ENCODE assay signal across 18 cellular contexts in the genomic region with DNA sequence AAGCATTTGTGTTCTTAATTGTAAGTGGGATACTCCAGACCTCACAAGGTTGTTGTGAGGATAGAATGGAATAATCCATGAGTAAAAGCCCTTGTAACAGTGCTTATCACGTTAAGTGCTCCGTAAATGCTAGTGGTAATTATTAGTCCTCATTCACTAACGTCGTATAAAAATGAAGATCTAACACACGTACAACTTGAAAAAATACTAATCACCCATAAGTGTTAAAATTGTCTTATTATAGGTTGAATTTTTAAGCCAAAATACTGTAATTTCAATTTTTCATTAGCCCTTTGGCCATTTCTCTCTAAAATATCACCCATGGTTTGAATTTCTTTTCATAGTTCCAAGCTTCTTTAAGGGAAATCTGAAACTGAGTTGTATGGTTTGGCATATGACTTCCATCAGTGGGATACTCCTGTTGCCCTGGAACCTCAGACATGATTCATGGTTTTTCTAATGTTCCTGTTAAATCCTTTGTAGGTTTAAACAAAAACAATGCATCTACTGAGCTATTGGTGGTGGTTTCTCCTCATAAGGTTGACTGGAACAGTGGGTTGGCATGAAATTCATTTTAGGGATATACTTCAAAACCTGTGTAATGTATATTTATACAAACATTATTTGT. TPM values are rescaled to one million over a fixed set of nuclear protein-coding genes. Genes with fewer than 3 reads are reported as not detected.
DNase-seq lines count a peak whose midpoint lies in the region; TF ChIP-seq lines count a peak whose summit lies in the region.
"Had no signal": no experiment of that assay in that cellular context is flagged by ENCODE, and none has a peak within 500 bp of the region (broad histone marks: within the 10 kb centered on the region; RNA-seq: fewer than 3 reads in every experiment).

No MANE protein-coding gene starts in this region.

- BruUV-seq in MCF 10A (replicated peaks; lab: Mats Ljungman, UMichigan), result no TSS peak

- H3K4me2 ChIP-seq in SK-N-SH, result no peak overlapping the region
- H3K4me2 ChIP-seq: KMS-11 had no signal

- H3K27me3 ChIP-seq in breast epithelium (no peaks in the 10 kb centered on the region), SK-N-SH (ENCODE audit: insufficient read depth) (no peaks in the 10 kb centered on the region), transverse colon (no peaks in the 10 kb centered on the region)

- TF ChIP-seq RAD21 in SK-N-SH (IDR thresholded peaks at IDR 0.05; ENCODE audit: low read length), result no peak

- H3K4me3 Mint-ChIP-seq in MCF 10A (ENCODE audit: unreplicated experiment), result no peak overlapping the region

- TF ChIP-seq POLR2A in breast epithelium (IDR thresholded peaks at IDR 0.05) (no peak), transverse colon (IDR thresholded peaks at IDR 0.05) (no peak)

- H3K9ac ChIP-seq in SK-N-SH, result no peak overlapping the region
- H3K9ac ChIP-seq: KMS-11 had no signal

- H3K27ac ChIP-seq in breast epithelium (no peak overlapping the region), SK-N-SH (ENCODE audit: low read depth in 2 of 2, low read length in 1 of 2) (no peak overlapping the region), transverse colon (no peak overlapping the region)
- H3K27ac ChIP-seq: C4-2B, KMS-11 had no signal

- WGBS in SK-N-SH (ENCODE audit: low lambda C conversion rate), result 89% methylated on average over 5 of the region's 5 CpGs
- 98 to 100% methylated on average over 5 of the region's 5 CpGs for WGBS in transverse colon (ENCODE audit: low coverage in 1 of 2), 2 donors

- H3K36me3 ChIP-seq in breast epithelium, result no peaks in the 10 kb centered on the region
- peaks cover 3 to 12% of the 10 kb centered on the region in 2 experiments for H3K36me3 ChIP-seq in SK-N-SH (replicated peaks in 1 of 2; ENCODE audit: control insufficient read depth in 1 of 2, insufficient read depth in 2 of 2, low read length in 1 of 2)
- no peaks in the 10 kb centered on the region for H3K36me3 ChIP-seq in transverse colon

- H3K9me2 ChIP-seq in SK-N-SH, result no peaks in the 10 kb centered on the region; the same call in 1 of the 2 replicates

- peak overlapping the region; percentile 77 for H3K27ac Mint-ChIP-seq in MCF 10A (ENCODE audit: low read depth, unreplicated experiment)

- POLR2A ChIA-PET in MCF 10A (lab: Yijun Ruan, JAX), result interaction anchor here (2.5 to 7.8 kb wide), 2 partner anchors 13 to 19 kb away, joined by 17 to 104 read pairs; a partner anchor contains a TSS
- POLR2A ChIA-PET in SK-N-SH (lab: Yijun Ruan, JAX), result no interaction called here

- intact Hi-C loops in MCF 10A (cut with micrococcal nuclease) (no loop called here), breast epithelium (cut with DNase I; ENCODE audit: low total_unique reads) (no loop called here), cardiac septum (cut with DNase I) (no loop called here), transverse colon (cut with DNase I; ENCODE audit: low total_unique reads) (no loop called here)

- no peaks in the 10 kb centered on the region for H3K9me3 Mint-ChIP-seq in MCF 10A (ENCODE audit: unreplicated experiment)

- peaks cover 97% of the 10 kb centered on the region for H4K20me1 ChIP-seq in SK-N-SH (ENCODE audit: insufficient read depth)

- H2AFZ ChIP-seq in SK-N-SH (ENCODE audit: low read depth), result no peak overlapping the region

- H3K4me1 Mint-ChIP-seq in MCF 10A (ENCODE audit: insufficient read depth, unreplicated experiment), result peaks cover 47% of the 10 kb centered on the region

- TF ChIP-seq CTCF in MCF 10A (IDR thresholded peaks at IDR 0.05; ENCODE audit: unreplicated experiment) (no peak), breast epithelium (IDR thresholded peaks at IDR 0.05) (no peak), fibroblast of mammary gland (conservative IDR thresholded peaks at IDR 0.05; ENCODE audit: control insufficient read depth, insufficient read depth, low read depth, low read length) (no peak), SK-N-SH (IDR thresholded peaks at IDR 0.05) (no peak), transverse colon (IDR thresholded peaks at IDR 0.05) (no peak)

- H3K9me3 ChIP-seq in breast epithelium (peaks cover 4 to 24% of the 10 kb centered on the region in 2 donors), SK-N-SH (0 out of 2 replicates have a peak, but pooled peaks cover 5% of the 10 kb centered on the region), transverse colon (no peaks in the 10 kb centered on the region)

- peaks cover 8% of the 10 kb centered on the region for H3F3A ChIP-seq in SK-N-SH (replicated peaks; ENCODE audit: insufficient read depth)

- TF ChIP-seq EP300 in SK-N-SH (IDR thresholded peaks at IDR 0.05; ENCODE audit: borderline replicate concordance in 1 of 2, low read depth in 1 of 2, low read length in 1 of 2) (no peak), transverse colon (IDR thresholded peaks at IDR 0.05; ENCODE audit: low read depth) (no peak)

- H3K4me3 ChIP-seq in breast epithelium, result no peak overlapping the region
- H3K4me3 ChIP-seq in fibroblast of mammary gland (ENCODE audit: control insufficient read depth, low read depth, low read length), result no peak overlapping the region
- no peak overlapping the region for H3K4me3 ChIP-seq in SK-N-SH (ENCODE audit: low read depth in 2 of 2, low read length in 1 of 2)
- H3K4me3 ChIP-seq in transverse colon, result no peak overlapping the region

- H3K4me1 ChIP-seq in breast epithelium (peaks cover 0 to 20% of the 10 kb centered on the region in 2 donors), SK-N-SH (ENCODE audit: control insufficient read depth in 1 of 2, insufficient read depth in 2 of 2, low read depth in 1 of 2, low read length in 1 of 2) (peaks cover 2 to 21% of the 10 kb centered on the region in 2 experiments; a peak in 3 of 4 replicates), transverse colon (peaks cover 4 to 43% (median 24%) of the 10 kb centered on the region in 4 donors)
- H3K4me1 ChIP-seq: Caco-2 had no signal

- CTCF ChIA-PET in MCF 10A (lab: Yijun Ruan, JAX), result interaction anchor here (0.5 to 2.2 kb wide), 8 partner anchors 17 to 519 kb away, joined by 3 to 7 read pairs (median 4); no protein-coding TSS in a partner anchor
- CTCF ChIA-PET in SK-N-SH (lab: Yijun Ruan, JAX), result interaction anchor here (1.6 to 4.4 kb wide), 2 partner anchors 20 to 87 kb away, joined by 4 to 15 read pairs; no protein-coding TSS in a partner anchor

- H3K27me3 Mint-ChIP-seq in MCF 10A (ENCODE audit: insufficient read depth, unreplicated experiment), result no peaks in the 10 kb centered on the region

- H3K79me2 ChIP-seq in SK-N-SH (ENCODE audit: insufficient read depth), result peaks cover 100% of the 10 kb centered on the region

- DNase-seq in MCF 10A (ENCODE audit: unreplicated experiment) (no peak), breast epithelium (ENCODE audit: low spot score in 2 of 2) (no peak), RPMI7951 (ENCODE audit: low read depth) (peak; percentile 11), fibroblast of mammary gland (ENCODE audit: low read depth) (peak; percentile 58), SK-N-SH (no peak), cardiac septum (ENCODE audit: low spot score) (no peak), transverse colon (no peak), DMS153 (lab: John Stamatoyannopoulos, UW) (no peak)
- DNase-seq: 8988T, Caco-2, DMS53, GDM1, GOT3, NCI-H1417, NCI-H1930, NCI-H510A had no signal

- in situ Hi-C loops in transverse colon (cut with MboI; ENCODE audit: low pct_ligation_motif_present in 1 of 4, low pct_unique_long_range_greater_than_20kb in 1 of 4, low sequenced_read_pairs in 3 of 4), result no loop called here

- H3K36me3 Mint-ChIP-seq in MCF 10A (ENCODE audit: insufficient read depth, unreplicated experiment), result no peaks in the 10 kb centered on the region

TF ChIP-seq in SK-N-SH, 30 proteins besides CTCF, POLR2A, EP300 and RAD21 (continues in another document):
- TF ChIP-seq RXRA (IDR thresholded peaks at IDR 0.05; ENCODE audit: borderline replicate concordance, low read depth), result no peak
- no peak for TF ChIP-seq GATA2 (CRISPR knock-in tag; IDR thresholded peaks at IDR 0.05)
- no peak for TF ChIP-seq MXI1 (IDR thresholded peaks at IDR 0.05; ENCODE audit: low read depth, low read length)
- TF ChIP-seq POLR2AphosphoS5 (IDR thresholded peaks at IDR 0.05; ENCODE audit: low read depth, low read length), result no peak
- TF ChIP-seq EZH2phosphoT487 (IDR thresholded peaks at IDR 0.05; ENCODE audit: borderline replicate concordance, low read depth), result no peak
- TF ChIP-seq TAF1 (IDR thresholded peaks at IDR 0.05; ENCODE audit: borderline replicate concordance, low read depth, low read length), result no peak
- TF ChIP-seq, protein P1, sequence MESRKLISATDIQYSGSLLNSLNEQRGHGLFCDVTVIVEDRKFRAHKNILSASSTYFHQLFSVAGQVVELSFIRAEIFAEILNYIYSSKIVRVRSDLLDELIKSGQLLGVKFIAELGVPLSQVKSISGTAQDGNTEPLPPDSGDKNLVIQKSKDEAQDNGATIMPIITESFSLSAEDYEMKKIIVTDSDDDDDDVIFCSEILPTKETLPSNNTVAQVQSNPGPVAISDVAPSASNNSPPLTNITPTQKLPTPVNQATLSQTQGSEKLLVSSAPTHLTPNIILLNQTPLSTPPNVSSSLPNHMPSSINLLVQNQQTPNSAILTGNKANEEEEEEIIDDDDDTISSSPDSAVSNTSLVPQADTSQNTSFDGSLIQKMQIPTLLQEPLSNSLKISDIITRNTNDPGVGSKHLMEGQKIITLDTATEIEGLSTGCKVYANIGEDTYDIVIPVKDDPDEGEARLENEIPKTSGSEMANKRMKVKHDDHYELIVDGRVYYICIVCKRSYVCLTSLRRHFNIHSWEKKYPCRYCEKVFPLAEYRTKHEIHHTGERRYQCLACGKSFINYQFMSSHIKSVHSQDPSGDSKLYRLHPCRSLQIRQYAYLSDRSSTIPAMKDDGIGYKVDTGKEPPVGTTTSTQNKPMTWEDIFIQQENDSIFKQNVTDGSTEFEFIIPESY (IDR thresholded peaks at IDR 0.05; ENCODE audit: borderline replicate concordance, low read depth), result no peak
- TF ChIP-seq NRF1 (IDR thresholded peaks at IDR 0.05; ENCODE audit: low read depth, low read length), result no peak
- TF ChIP-seq, protein P2, sequence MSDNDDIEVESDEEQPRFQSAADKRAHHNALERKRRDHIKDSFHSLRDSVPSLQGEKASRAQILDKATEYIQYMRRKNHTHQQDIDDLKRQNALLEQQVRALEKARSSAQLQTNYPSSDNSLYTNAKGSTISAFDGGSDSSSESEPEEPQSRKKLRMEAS (IDR thresholded peaks at IDR 0.05; ENCODE audit: low read depth), result no peak
- TF ChIP-seq SIN3A (IDR thresholded peaks at IDR 0.05; ENCODE audit: borderline replicate concordance, low read depth, low read length), result no peak
- TF ChIP-seq RCOR1 (IDR thresholded peaks at IDR 0.05; ENCODE audit: low read length), result no peak

RNA-seq across cellular contexts. Expression of a gene that starts 19.1 kb away (rescaled TPM):
- total RNA-seq in MCF 10A (2022), result 60.8 and 67.8 TPM in 2 replicates
- total RNA-seq in breast epithelium, result 10 to 100 TPM; 71.2 to 95.7 (median 90.4) TPM
- total RNA-seq in RPMI7951 (2014; rRNA removed; shearing (Covaris generic)), result 128 and 151 TPM in 2 replicates
- 44.5 and 56.5 TPM in 2 replicates for polyA plus RNA-seq in SK-N-SH (2012; rRNA removed)
- polyA plus RNA-seq in SK-N-SH (2012; cell fraction: cytosol; rRNA removed), result 60.8 and 67.0 TPM in 2 replicates
- polyA plus RNA-seq in SK-N-SH (2012; cell fraction: nucleus; rRNA removed), result 37.1 and 64.3 TPM in 2 replicates
- total RNA-seq in cardiac septum, result 33.4 TPM
- total RNA-seq in transverse colon, result 10 to 100 TPM; 16.1 to 46.4 (median 30.3) TPM

Comparison
In these comparisons a context has a peak if more than half of its experiments do, and no peak if none do; other contexts are left out.
1. DNase-seq: peak in RPMI7951 (single experiment) and fibroblast of mammary gland (single experiment); none in MCF 10A (single experiment), breast epithelium (0 of 2), SK-N-SH (single experiment), cardiac septum (single experiment), transverse colon (single experiment) and DMS153 (single experiment).